Comparison of ENCODE assay signal across 8 cellular contexts in genomic region chr1:24190970-24191570, GRCh38. TPM values are rescaled to one million over a fixed set of nuclear protein-coding genes. Genes with fewer than 3 reads are reported as not detected.
DNase-seq lines count a peak whose midpoint lies in the region; ATAC-seq and TF ChIP-seq lines count a peak whose summit lies in the region.

No MANE protein-coding gene starts in this region.

- ATAC-seq in HG03095 (IDR thresholded peaks at IDR 0.05; ENCODE audit: unreplicated experiment) (peak; percentile 40), RWPE2 (ENCODE audit: low read depth) (no peak), upper lobe of right lung (no peak)

- H3K27ac ChIP-seq in RWPE2 (ENCODE audit: poor library complexity, severe bottlenecking) (peak overlapping the region; percentile 42), upper lobe of right lung (peak overlapping the region; percentile 31), vagina (no peak overlapping the region)
- no peak overlapping the region for H3K27ac ChIP-seq in effector memory CD4-positive, alpha-beta T cell (ENCODE audit: insufficient read depth, low read length, poor library complexity, severe bottlenecking)

- TF ChIP-seq CTCF in RWPE2 (IDR thresholded peaks at IDR 0.05; ENCODE audit: poor library complexity, severe bottlenecking) (no peak), upper lobe of right lung (IDR thresholded peaks at IDR 0.05) (no peak), vagina (IDR thresholded peaks at IDR 0.05) (no peak)

- CTCF ChIA-PET in activated naive CD4-positive, alpha-beta T cell treated with anti-CD3 and anti-CD28 coated beads, Interleukin-2, amount 10 ng/mL, durations not matched to agents 7 days and 5 days (lab: Charles Lee) = interaction anchor here (1.5 to 2.4 kb wide), 4 partner anchors 8 to 202 kb away, joined by 3 to 24 read pairs (median 10); no protein-coding TSS in a partner anchor

- H3K4me3 ChIP-seq in RWPE2 (ENCODE audit: severe bottlenecking) (no peak overlapping the region), upper lobe of right lung (no peak overlapping the region), vagina (no peak overlapping the region)
- H3K4me3 ChIP-seq in effector memory CD4-positive, alpha-beta T cell (ENCODE audit: insufficient read depth, low read depth, low read length, poor library complexity, severe bottlenecking) = no peak overlapping the region

- no peak for TF ChIP-seq POLR2A in vagina (IDR thresholded peaks at IDR 0.05)

- H3K4me1 Mint-ChIP-seq in activated naive CD4-positive, alpha-beta T cell treated with anti-CD3 and anti-CD28 coated beads, Interleukin-2, amount 10 ng/mL, durations not matched to agents 7 days and 5 days = peaks cover 63% of the 10 kb centered on the region

- peak overlapping the region; percentile 88 for H3K27ac Mint-ChIP-seq in activated naive CD4-positive, alpha-beta T cell treated with anti-CD3 and anti-CD28 coated beads, Interleukin-2, amount 10 ng/mL, durations not matched to agents 7 days and 5 days

- no peak overlapping the region for H3K4me3 Mint-ChIP-seq in activated naive CD4-positive, alpha-beta T cell treated with anti-CD3 and anti-CD28 coated beads, Interleukin-2, amount 10 ng/mL, durations not matched to agents 7 days and 5 days

- no peaks in the 10 kb centered on the region for H3K36me3 ChIP-seq in RWPE2 (ENCODE audit: low read depth)
- no peaks in the 10 kb centered on the region for H3K36me3 ChIP-seq in upper lobe of right lung
- H3K36me3 ChIP-seq in vagina = no peaks in the 10 kb centered on the region
- H3K36me3 ChIP-seq in effector memory CD4-positive, alpha-beta T cell (ENCODE audit: control insufficient read depth, insufficient read depth, low read length) = no peaks in the 10 kb centered on the region

- no peak for DNase-seq in activated naive CD4-positive, alpha-beta T cell treated with anti-CD3 and anti-CD28 coated beads, Interleukin-2, amount 10 ng/mL, durations not matched to agents 7 days and 5 days
- no peak for DNase-seq in activated naive CD4-positive, alpha-beta T cell treated with Interleukin-2 at 50 U/mL for 16 hours
- DNase-seq in RWPE2 (ENCODE audit: low spot score) (no peak), upper lobe of right lung (no peak), vagina (ENCODE audit: extremely low spot score in 2 of 2) (no peak)
- no peak for DNase-seq in stimulated activated CD4-positive, alpha-beta T cell treated with anti-CD3 and anti-CD28 coated beads, Interleukin-12 subunit alpha, Interleukin-12 subunit beta, amount 100 ng/mL, for 4 hours
- DNase-seq in effector memory CD4-positive, alpha-beta T cell = no peak

- H3K9me3 ChIP-seq in RWPE2 (ENCODE audit: severe bottlenecking) = no peaks in the 10 kb centered on the region
- no peaks in the 10 kb centered on the region for H3K9me3 ChIP-seq in upper lobe of right lung
- H3K9me3 ChIP-seq in vagina = no peaks in the 10 kb centered on the region
- H3K9me3 ChIP-seq in effector memory CD4-positive, alpha-beta T cell (ENCODE audit: control insufficient read depth, low read length) = no peaks in the 10 kb centered on the region

- H3K9me3 Mint-ChIP-seq in activated naive CD4-positive, alpha-beta T cell treated with anti-CD3 and anti-CD28 coated beads, Interleukin-2, amount 10 ng/mL, durations not matched to agents 7 days and 5 days = peaks cover 3% of the 10 kb centered on the region

- intact Hi-C loops in upper lobe of right lung (cut with DNase I) (no loop called here), vagina (cut with DNase I) (loop anchor here (10.0 kb wide), 1 partner anchor 444 kb away; no protein-coding TSS in a partner anchor)

- H3K4me1 ChIP-seq in RWPE2 (ENCODE audit: insufficient read depth, poor library complexity, severe bottlenecking) = peaks cover 43% of the 10 kb centered on the region
- H3K4me1 ChIP-seq in upper lobe of right lung = peaks cover 36% of the 10 kb centered on the region
- H3K4me1 ChIP-seq in vagina = peaks cover 16% of the 10 kb centered on the region
- H3K4me1 ChIP-seq in effector memory CD4-positive, alpha-beta T cell (ENCODE audit: control insufficient read depth, insufficient read depth, low read length, poor library complexity, severe bottlenecking) = peaks cover 16% of the 10 kb centered on the region

- no peaks in the 10 kb centered on the region for H3K27me3 ChIP-seq in RWPE2 (ENCODE audit: insufficient read depth, poor library complexity, severe bottlenecking)
- no peaks in the 10 kb centered on the region for H3K27me3 ChIP-seq in upper lobe of right lung
- H3K27me3 ChIP-seq in vagina = no peaks in the 10 kb centered on the region
- H3K27me3 ChIP-seq in effector memory CD4-positive, alpha-beta T cell (replicated peaks; ENCODE audit: control insufficient read depth, insufficient read depth, low read length, poor library complexity, severe bottlenecking) = no peaks in the 10 kb centered on the region

- H3K27me3 Mint-ChIP-seq in activated naive CD4-positive, alpha-beta T cell treated with anti-CD3 and anti-CD28 coated beads, Interleukin-2, amount 10 ng/mL, durations not matched to agents 7 days and 5 days = peaks cover 17% of the 10 kb centered on the region

- peaks cover 3% of the 10 kb centered on the region for H3K36me3 Mint-ChIP-seq in activated naive CD4-positive, alpha-beta T cell treated with anti-CD3 and anti-CD28 coated beads, Interleukin-2, amount 10 ng/mL, durations not matched to agents 7 days and 5 days

RNA-seq across cellular contexts. Expression of gene IFNLR1, which starts 4.0 kb away (rescaled TPM):
- 11.1 TPM for total RNA-seq in upper lobe of right lung
- total RNA-seq in vagina = 1.7 TPM

RNA-seq across cellular contexts. Expression of gene IL22RA1, which starts 48.1 kb away (rescaled TPM):
- total RNA-seq in upper lobe of right lung = 0.87 TPM
- 4.2 TPM for total RNA-seq in vagina

Comparison
In these comparisons a context has a peak if more than half of its experiments do, and no peak if none do; other contexts are left out.
1. H3K27ac ChIP-seq: peak in RWPE2 (single experiment) and upper lobe of right lung (single experiment); none in vagina (single experiment) and effector memory CD4-positive, alpha-beta T cell (single experiment).